In genomic region chr10:49837096-49837495, GRCh38 we compare ENCODE assay signal across 22 cellular contexts.
DNase-seq lines count a peak whose midpoint lies in the region; FAIRE-seq and TF ChIP-seq lines count a peak whose summit lies in the region.
"Had no signal": no experiment of that assay in that cellular context is flagged by ENCODE, and none has a peak within 500 bp of the region (broad histone marks: within the 10 kb centered on the region; RNA-seq: fewer than 3 reads in every experiment).

No MANE protein-coding gene starts in this region.

- 36% methylated on average over 5 of the region's 5 CpGs for WGBS in liver
- 73% methylated on average over 5 of the region's 5 CpGs for WGBS in smooth muscle cell (ENCODE audit: low lambda C conversion rate)

- TF ChIP-seq RAD21 in liver (IDR thresholded peaks at IDR 0.05): peak; percentile 13

- FAIRE-seq in H54 (lab: Jason Lieb, UNC): no peak
- FAIRE-seq: keratinocyte had no signal

- H3F3A ChIP-seq in smooth muscle cell (ENCODE audit: low read depth): no peaks in the 10 kb centered on the region

- no peak overlapping the region for H2AFZ ChIP-seq in smooth muscle cell (ENCODE audit: low read depth)

- H3K79me2 ChIP-seq in smooth muscle cell (ENCODE audit: low read depth): no peaks in the 10 kb centered on the region

- TF ChIP-seq POLR2A in H54 (IDR thresholded peaks at IDR 0.05; ENCODE audit: low read depth, low read length): no peak

- H3K4me3 ChIP-seq in epithelial cell of proximal tubule (ENCODE audit: low read depth, low read length): no peak overlapping the region
- no peak overlapping the region for H3K4me3 ChIP-seq in liver (ENCODE audit: low read depth in 1 of 3, low read length in 3 of 3)
- peak overlapping the region; percentile 15 for H3K4me3 ChIP-seq in smooth muscle cell
- H3K4me3 ChIP-seq: BLaER1, dorsolateral prefrontal cortex, esophagus squamous epithelium, heart right ventricle had no signal

- H3K9ac ChIP-seq in liver (ENCODE audit: low read depth in 1 of 2, low read length in 2 of 2) (peak overlapping the region in 1 of 2 donors; percentile 66), smooth muscle cell (ENCODE audit: low read depth) (no peak overlapping the region)
- H3K9ac ChIP-seq: BLaER1 had no signal

- DNase-seq in M059J (ENCODE audit: low read depth) (peak; percentile 3), epithelial cell of proximal tubule (ENCODE audit: low read depth) (peak; percentile 81), smooth muscle cell (lab: John Stamatoyannopoulos, UW; ENCODE audit: unreplicated experiment) (no peak), NCI-H446 (lab: John Stamatoyannopoulos, UW) (no peak), H54 (ENCODE audit: insufficient read length, low spot score) (no peak), MV-4-11 (lab: John Stamatoyannopoulos, UW) (no peak)
- DNase-seq: activated CD4-positive, alpha-beta memory T cell treated with anti-CD3 and anti-CD28 coated beads for 36 hours; activated naive CD4-positive, alpha-beta T cell treated with anti-CD3 and anti-CD28 coated beads, Interleukin-2, amount 50 U/mL, for 16 hours; activated T-cell treated with anti-CD3 and anti-CD28 coated beads, Interleukin-2, amount 50 U/mL, for 24 hours; dorsolateral prefrontal cortex; esophagus squamous epithelium; H7; heart right ventricle; Kasumi-1; NCI-H187; NCI-H345; T-helper 1 cell had no signal

- no peak for TF ChIP-seq CTCF in epithelial cell of proximal tubule (conservative IDR thresholded peaks at IDR 0.05; ENCODE audit: low read depth, low read length)
- TF ChIP-seq CTCF in liver (IDR thresholded peaks at IDR 0.05; ENCODE audit: low read depth, low read length, missing input control): no peak
- TF ChIP-seq CTCF in smooth muscle cell (IDR thresholded peaks at IDR 0.05; ENCODE audit: borderline replicate concordance, insufficient read depth, poor library complexity, severe bottlenecking): no peak

- peaks cover 5 to 14% (median 10%) of the 10 kb centered on the region in 4 donors for H3K36me3 ChIP-seq in liver (ENCODE audit: control insufficient read depth in 4 of 4, insufficient read depth in 3 of 4, low read depth in 1 of 4, low read length in 3 of 4)
- peaks cover 7% of the 10 kb centered on the region for H3K36me3 ChIP-seq in smooth muscle cell (ENCODE audit: low read depth)

- H3K9me3 ChIP-seq in liver (ENCODE audit: control insufficient read depth in 4 of 4, low read length in 3 of 4) (no peaks in the 10 kb centered on the region), smooth muscle cell (replicated peaks; ENCODE audit: low read depth) (no peaks in the 10 kb centered on the region)
- H3K9me3 ChIP-seq: BLaER1, esophagus squamous epithelium, heart right ventricle had no signal

- no peaks in the 10 kb centered on the region for H4K20me1 ChIP-seq in smooth muscle cell (ENCODE audit: low read depth)
- H4K20me1 ChIP-seq: BLaER1 had no signal

- H3K4me2 ChIP-seq in smooth muscle cell: no peak overlapping the region
- H3K4me2 ChIP-seq: BLaER1 had no signal

- H3K4me1 ChIP-seq in liver (ENCODE audit: control insufficient read depth in 4 of 4, insufficient read depth in 4 of 4, low read length in 3 of 4) (peaks cover 0 to 13% (median 3%) of the 10 kb centered on the region in 4 donors), smooth muscle cell (ENCODE audit: low read depth) (no peaks in the 10 kb centered on the region)
- H3K4me1 ChIP-seq: BLaER1, esophagus squamous epithelium had no signal

- H3K27ac ChIP-seq in liver (ENCODE audit: low read depth in 1 of 2, low read length in 2 of 2): peak overlapping the region; percentile 57
- peak overlapping the region; percentile 22 for H3K27ac ChIP-seq in smooth muscle cell (ENCODE audit: low read depth)
- H3K27ac ChIP-seq: BLaER1, dorsolateral prefrontal cortex, esophagus squamous epithelium, heart right ventricle, RWPE1, VCaP had no signal

- H3K27me3 ChIP-seq in liver (ENCODE audit: control insufficient read depth in 4 of 4, insufficient read depth in 4 of 4, low read length in 3 of 4) (no peaks in the 10 kb centered on the region), smooth muscle cell (ENCODE audit: low read depth) (no peaks in the 10 kb centered on the region)
- H3K27me3 ChIP-seq: BLaER1, dorsolateral prefrontal cortex, esophagus squamous epithelium, heart right ventricle had no signal

TF ChIP-seq in liver, 16 proteins besides CTCF, POLR2A, EP300 and RAD21:
- TF ChIP-seq MAX (IDR thresholded peaks at IDR 0.05) (no peak), GABPA (IDR thresholded peaks at IDR 0.05 in 1 of 2, conservative IDR thresholded peaks at IDR 0.05 in 1 of 2) (peak in 1 of 2 donors; percentile 9), ZBTB33 (IDR thresholded peaks at IDR 0.05) (no peak), FOXA1 (IDR thresholded peaks at IDR 0.05) (no peak), YY1 (IDR thresholded peaks at IDR 0.05) (peak; percentile 50), TAF1 (conservative IDR thresholded peaks at IDR 0.05) (no peak), EGR1 (IDR thresholded peaks at IDR 0.05; ENCODE audit: low read depth in 2 of 2) (no peak), FOXA2 (IDR thresholded peaks at IDR 0.05) (no peak), NR2F2 (IDR thresholded peaks at IDR 0.05) (peak; percentile 40), JUND (IDR thresholded peaks at IDR 0.05) (peak; percentile 47 to 58), SP1 (IDR thresholded peaks at IDR 0.05) (peak; percentile 56), RXRA (IDR thresholded peaks at IDR 0.05) (peak; percentile 44 to 49), HNF4A (conservative IDR thresholded peaks at IDR 0.05) (peak; percentile 49 to 51), HNF4G (IDR thresholded peaks at IDR 0.05) (no peak), ATF3 (IDR thresholded peaks at IDR 0.05) (no peak), REST (IDR thresholded peaks at IDR 0.05) (peak; percentile 67)
TF ChIP-seq in liver: peak in this region for 8.

Comparison
In these comparisons a context has a peak if more than half of its experiments do, and no peak if none do; other contexts are left out.
1. DNase-seq: peak in M059J (single experiment) and epithelial cell of proximal tubule (single experiment); none in smooth muscle cell (single experiment), NCI-H446 (0 of 2), H54 (single experiment) and MV-4-11 (single experiment).